8 cellular contexts compared by ENCODE assay signal in genomic region chr10:117374506-117375359, GRCh38. TPM values are rescaled to one million over a fixed set of nuclear protein-coding genes. Genes with fewer than 3 reads are reported as not detected.
A peak's percentile ranks its signal among the peaks of the same experiment; 100 is the strongest.
DNase-seq lines count a peak whose midpoint lies in the region; ATAC-seq and TF ChIP-seq lines count a peak whose summit lies in the region.

No MANE protein-coding gene starts in this region.

- H3K27me3 ChIP-seq in ascending aorta (no peaks in the 10 kb centered on the region), right atrium auricular region (no peaks in the 10 kb centered on the region)

- peak; percentile 59 for DNase-seq in Ammon's horn (ENCODE audit: low spot score)
- peak; percentile 63 for DNase-seq in RKO (ENCODE audit: low spot score)
- peak in 1 of 2 donors; percentile 71 for DNase-seq in ascending aorta (ENCODE audit: low spot score in 2 of 2)
- DNase-seq in right atrium auricular region (ENCODE audit: low spot score) = peak; percentile 63
- peak in 9 of 10 donors; percentile 11 to 88 (median 38) for DNase-seq in posterior cingulate gyrus
- DNase-seq in inferior parietal cortex (ENCODE audit: extremely low spot score) = no peak

- H3K4me3 ChIP-seq in ascending aorta = peak overlapping the region; percentile 92 to 96
- peak overlapping the region; percentile 76 to 79 for H3K4me3 ChIP-seq in right atrium auricular region

- ATAC-seq in GM18867 (IDR thresholded peaks at IDR 0.05; ENCODE audit: unreplicated experiment) (peak; percentile 42), HG03025 (IDR thresholded peaks at IDR 0.05; ENCODE audit: low FRiP score, unreplicated experiment) (peak; percentile 38)

- H3K9me3 ChIP-seq in ascending aorta (no peaks in the 10 kb centered on the region), right atrium auricular region (no peaks in the 10 kb centered on the region)

- no peaks in the 10 kb centered on the region for H3K36me3 ChIP-seq in ascending aorta
- no peaks in the 10 kb centered on the region for H3K36me3 ChIP-seq in right atrium auricular region

- H3K27ac ChIP-seq in ascending aorta (peak overlapping the region; percentile 96 to 97), right atrium auricular region (peak overlapping the region; percentile 94)

- intact Hi-C loops in ascending aorta (cut with DNase I) (loop anchor here (1.0 to 10.0 kb wide), 6 partner anchors 68 to 1380 kb away; partner anchors contain the start of genes CACUL1, EMX2, FAM204A and HSPA12A), posterior cingulate gyrus (cut with DNase I) (loop anchor here (10.0 kb wide), 2 partner anchors 670 to 1380 kb away; partner anchors contain the start of genes CACUL1 and RAB11FIP2)

- TF ChIP-seq CTCF in ascending aorta (IDR thresholded peaks at IDR 0.05) (peak in 1 of 3 experiments; percentile 12), right atrium auricular region (IDR thresholded peaks at IDR 0.05) (no peak)

- peaks cover 0 to 16% of the 10 kb centered on the region in 2 donors for H3K4me1 ChIP-seq in ascending aorta
- H3K4me1 ChIP-seq in right atrium auricular region = peaks cover 0 to 34% of the 10 kb centered on the region in 2 donors

RNA-seq across cellular contexts. Expression of gene PDZD8, which starts 0.5 kb away (rescaled TPM):
- total RNA-seq in ascending aorta (21.0 TPM), right atrium auricular region (10 to 100 TPM; 17.7 to 29.4 TPM)
